In the genomic region with DNA sequence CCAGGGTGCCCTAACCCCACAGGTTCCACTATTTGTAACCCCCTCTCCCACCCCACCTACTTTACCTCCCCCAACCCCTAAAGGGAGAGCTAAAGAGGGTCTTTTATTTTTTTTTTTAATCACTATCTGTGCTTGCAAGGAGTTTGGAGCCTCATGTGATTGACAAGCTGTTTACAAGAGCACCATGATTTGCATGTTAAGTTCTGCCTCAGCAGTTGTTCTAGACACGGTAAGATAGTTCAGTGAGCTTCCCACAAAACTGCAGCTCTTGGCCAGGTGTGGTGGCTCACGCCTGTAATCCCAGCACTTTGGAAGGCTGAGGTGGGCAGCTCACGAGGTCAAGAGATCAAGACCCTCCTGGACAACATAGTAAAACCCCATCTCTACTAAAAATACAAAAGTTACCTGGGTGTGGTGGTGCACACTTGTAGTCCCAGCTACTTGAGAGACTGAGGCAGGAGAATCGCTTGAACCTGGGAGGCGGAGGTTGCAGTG, we compare ENCODE assay signal across 28 cellular contexts. TPM values are rescaled to one million over a fixed set of nuclear protein-coding genes. Genes with fewer than 3 reads are reported as not detected.
A peak's percentile ranks its signal among the peaks of the same experiment; 100 is the strongest.
DNase-seq lines count a peak whose midpoint lies in the region; ATAC-seq, FAIRE-seq and TF ChIP-seq lines count a peak whose summit lies in the region.
"Had no signal": no experiment of that assay in that cellular context is flagged by ENCODE, and none has a peak within 500 bp of the region (broad histone marks: within the 10 kb centered on the region; RNA-seq: fewer than 3 reads in every experiment).

No MANE protein-coding gene starts in this region.

- intact Hi-C loops in activated B cell treated with CpG ODN at 0.5 μM for 24 hours (cut with micrococcal nuclease) (no loop called here), kidney (cut with DNase I) (no loop called here), prostate gland (cut with DNase I) (no loop called here)

- H3K27ac ChIP-seq in kidney (ENCODE audit: low read depth in 2 of 2, low read length in 2 of 2) (no peak overlapping the region), prostate gland (no peak overlapping the region)
- H3K27ac ChIP-seq: 22Rv1, gastrocnemius medialis, HL-60, left ventricle myocardium inferior, SK-N-MC, upper lobe of left lung had no signal

- H3K27ac Mint-ChIP-seq in activated B cell treated with CpG ODN at 0.5 μM for 24 hours = peak overlapping the region; percentile 73
- H3K27ac Mint-ChIP-seq: activated CD4-positive, alpha-beta T cell treated with anti-CD3 and anti-CD28 coated beads for 36 hours; CD14-positive monocyte; naive thymus-derived CD8-positive, alpha-beta T cell; T-helper 17 cell had no signal

- no peak for ATAC-seq in activated B cell treated with CpG ODN at 0.5 μM for 24 hours (ENCODE audit: low read depth)
- ATAC-seq: activated CD4-positive, alpha-beta T cell treated with anti-CD3 and anti-CD28 coated beads for 36 hours; gastrocnemius medialis; naive thymus-derived CD8-positive, alpha-beta T cell; T-helper 17 cell had no signal

- TF ChIP-seq CTCF in activated B cell treated with CpG ODN at 0.5 μM for 24 hours (IDR thresholded peaks at IDR 0.05) (no peak), kidney (IDR thresholded peaks at IDR 0.05; ENCODE audit: borderline replicate concordance, extremely low read depth, insufficient read depth) (no peak), prostate gland (IDR thresholded peaks at IDR 0.05) (no peak)

- H3K9me3 Mint-ChIP-seq in activated B cell treated with CpG ODN at 0.5 μM for 24 hours = no peaks in the 10 kb centered on the region
- H3K9me3 Mint-ChIP-seq: central memory CD8-positive, alpha-beta T cell; naive thymus-derived CD8-positive, alpha-beta T cell had no signal

- peak overlapping the region; percentile 38 for H3K4me3 Mint-ChIP-seq in activated B cell treated with CpG ODN at 0.5 μM for 24 hours
- H3K4me3 Mint-ChIP-seq: activated CD4-positive, alpha-beta T cell treated with anti-CD3 and anti-CD28 coated beads for 36 hours; CD14-positive monocyte; central memory CD8-positive, alpha-beta T cell; naive thymus-derived CD8-positive, alpha-beta T cell; T-helper 17 cell had no signal

- 82% methylated on average over 5 of the region's 5 CpGs for WGBS in prostate gland

- no peaks in the 10 kb centered on the region for H3K9me3 ChIP-seq in kidney (ENCODE audit: control insufficient read depth in 1 of 2, low read length in 2 of 2)
- H3K9me3 ChIP-seq in prostate gland = no peaks in the 10 kb centered on the region
- H3K9me3 ChIP-seq: gastrocnemius medialis, left ventricle myocardium inferior, upper lobe of left lung had no signal

- FAIRE-seq in kidney (lab: Jason Lieb, UNC) = no peak
- FAIRE-seq: GM12892 had no signal

- POLR2A ChIA-PET in activated B cell treated with CpG ODN at 0.5 μM for 24 hours (lab: Charles Lee) = interaction anchor here (0.8 to 2.3 kb wide), 3 partner anchors 10 to 264 kb away, joined by 3 to 12 read pairs (median 6); a partner anchor contains a TSS

- H3K36me3 ChIP-seq in kidney (ENCODE audit: control insufficient read depth in 1 of 2, insufficient read depth in 2 of 2, low read length in 2 of 2) (no peaks in the 10 kb centered on the region), prostate gland (no peaks in the 10 kb centered on the region)
- H3K36me3 ChIP-seq: gastrocnemius medialis, left ventricle myocardium inferior, upper lobe of left lung had no signal

- no peaks in the 10 kb centered on the region for H3K4me1 ChIP-seq in kidney (ENCODE audit: control insufficient read depth in 1 of 2, insufficient read depth in 1 of 2, low read depth in 1 of 2, low read length in 2 of 2)
- peaks cover 2% of the 10 kb centered on the region for H3K4me1 ChIP-seq in prostate gland (replicated peaks)

- no peak overlapping the region for H3K4me3 ChIP-seq in kidney (ENCODE audit: low read length in 2 of 2)
- H3K4me3 ChIP-seq in prostate gland = no peak overlapping the region
- H3K4me3 ChIP-seq: gastrocnemius medialis, left ventricle myocardium inferior, SK-N-MC, skin epidermis, upper lobe of left lung had no signal

- no peaks in the 10 kb centered on the region for H3K27me3 Mint-ChIP-seq in activated B cell treated with CpG ODN at 0.5 μM for 24 hours

- no peaks in the 10 kb centered on the region for H3K27me3 ChIP-seq in prostate gland (replicated peaks; ENCODE audit: insufficient read depth)
- H3K27me3 ChIP-seq: gastrocnemius medialis had no signal

- no peak for TF ChIP-seq POLR2A in prostate gland (IDR thresholded peaks at IDR 0.05)

- DNase-seq in DMS 273 (lab: John Stamatoyannopoulos, UW; ENCODE audit: unreplicated experiment) = peak; percentile 24
- DNase-seq in DMS 273 treated with DMSO at 0.1 percent for 48 hours (lab: John Stamatoyannopoulos, UW) = no peak
- DNase-seq in activated B cell treated with CpG ODN at 0.5 μM for 24 hours = no peak
- DNase-seq in kidney = peak; percentile 43
- no peak for DNase-seq in DMS153 treated with DMSO at 0.1 percent for 48 hours (lab: John Stamatoyannopoulos, UW; ENCODE audit: unreplicated experiment)
- DNase-seq in prostate gland (ENCODE audit: low spot score) = no peak
- DNase-seq in NCI-H187 (lab: John Stamatoyannopoulos, UW) = no peak
- DNase-seq in activated T-cell treated with anti-CD3 and anti-CD28 coated beads, Interleukin-2, amount 50 U/mL, for 1 hour = no peak
- DNase-seq: activated CD4-positive, alpha-beta T cell treated with anti-CD3 and anti-CD28 coated beads for 36 hours; activated CD8-positive, alpha-beta memory T cell treated with anti-CD3 and anti-CD28 coated beads for 24 hours; activated gamma-delta T cell treated with Interleukin-2 at 50 U/mL for 16 hours; gastrocnemius medialis; GOT3; hypothalamus; left ventricle myocardium inferior; naive thymus-derived CD8-positive, alpha-beta T cell; NCI-H1694 treated with DMSO at 0.1 percent for 48 hours; NCI-H774; stimulated activated CD4-positive, alpha-beta T cell treated with anti-CD3 and anti-CD28 coated beads, Interleukin-2, amount 100 ng/mL, for 24 hours; T-helper 17 cell; upper lobe of left lung had no signal

- peaks cover 21% of the 10 kb centered on the region for H3K4me1 Mint-ChIP-seq in activated B cell treated with CpG ODN at 0.5 μM for 24 hours
- H3K4me1 Mint-ChIP-seq: central memory CD8-positive, alpha-beta T cell had no signal

- H3K36me3 Mint-ChIP-seq in activated B cell treated with CpG ODN at 0.5 μM for 24 hours (ENCODE audit: low read depth) = no peaks in the 10 kb centered on the region
- H3K36me3 Mint-ChIP-seq: CD14-positive monocyte; naive thymus-derived CD8-positive, alpha-beta T cell had no signal

- H3K9ac ChIP-seq in kidney (ENCODE audit: low read length in 2 of 2) = no peak overlapping the region

- CTCF ChIA-PET in activated B cell treated with CpG ODN at 0.5 μM for 24 hours (lab: Charles Lee) = no interaction called here

RNA-seq across cellular contexts. Expression of gene PXDC1, which starts 5.0 kb away (rescaled TPM):
- total RNA-seq in activated B cell treated with CpG ODN at 0.5 μM for 24 hours (3.8 and 3.9 TPM in 2 replicates), kidney (28.9 TPM), prostate gland (10 to 100 TPM; 40.5 to 59.5 TPM)
- 35.0 TPM for polyA plus RNA-seq in kidney (ENCODE audit: insufficient read depth, low read depth, low replicate concordance)
- polyA plus RNA-seq: naive thymus-derived CD8-positive, alpha-beta T cell had no signal

Comparison
In these comparisons a context has a peak if more than half of its experiments do, and no peak if none do; other contexts are left out.
1. DNase-seq: peak in DMS 273 (single experiment) and kidney (single experiment); none in DMS 273 treated with DMSO at 0.1 percent for 48 hours (single experiment), activated B cell treated with CpG ODN at 0.5 μM for 24 hours (single experiment), DMS153 treated with DMSO at 0.1 percent for 48 hours (single experiment), prostate gland (single experiment), NCI-H187 (0 of 2) and activated T-cell treated with anti-CD3 and anti-CD28 coated beads, Interleukin-2, amount 50 U/mL, for 1 hour (single experiment).